In the genomic region with DNA sequence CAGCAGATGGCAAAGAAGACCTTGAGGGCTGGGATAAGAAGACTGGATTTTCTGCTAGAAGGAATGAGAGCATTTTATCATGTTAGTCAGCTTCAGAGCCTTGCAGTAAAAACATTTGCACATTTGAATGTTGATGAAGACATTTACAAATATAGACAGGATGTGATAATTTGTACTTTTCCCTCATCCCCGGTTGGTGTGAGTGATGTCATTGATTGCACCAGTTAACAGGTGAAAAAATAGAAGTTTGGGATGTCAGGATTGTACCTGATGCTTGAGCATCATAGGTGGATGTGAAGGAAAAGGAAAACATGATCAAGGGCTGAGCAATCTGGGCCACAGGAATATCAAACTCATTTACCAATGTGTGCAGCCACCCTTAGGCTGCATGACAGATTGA, we compare ENCODE assay signal across 24 cellular contexts.
"Had no signal": no experiment of that assay in that cellular context is flagged by ENCODE, and none has a peak within 500 bp of the region (broad histone marks: within the 10 kb centered on the region; RNA-seq: fewer than 3 reads in every experiment).

No MANE protein-coding gene starts in this region.

- H3K4me3 ChIP-seq: gastrocnemius medialis, lower lobe of right lung, smooth muscle cell, stomach, thoracic aorta, tibial nerve, upper lobe of left lung had no signal

- H3K4me1 ChIP-seq: gastrocnemius medialis, lower lobe of right lung, parathyroid adenoma, tibial nerve, upper lobe of left lung had no signal

- H3K36me3 ChIP-seq: gastrocnemius medialis, lower lobe of right lung, neutrophil, stomach, thoracic aorta, tibial nerve, upper lobe of left lung had no signal

- H3K27ac ChIP-seq: epithelial cell of prostate, gastrocnemius medialis, lower lobe of right lung, neutrophil, parathyroid adenoma, stomach, thoracic aorta, tibial nerve, upper lobe of left lung had no signal

- H3K27me3 ChIP-seq: neutrophil, stomach, tibial nerve, upper lobe of left lung had no signal

- ATAC-seq: esophagus mucosa; gastrocnemius medialis; left ventricle myocardium superior; lower lobe of right lung; naive thymus-derived CD8-positive, alpha-beta T cell; sciatic nerve had no signal

- DNase-seq: cortex of kidney; effector CD4-positive, alpha-beta T cell; foreskin fibroblast; gastrocnemius medialis; head of caudate nucleus; left ventricle myocardium superior; lower lobe of right lung; naive thymus-derived CD8-positive, alpha-beta T cell; stimulated activated CD4-positive, alpha-beta T cell treated with anti-CD3 and anti-CD28 coated beads, Interleukin-12 subunit alpha, Interleukin-12 subunit beta, amount 100 ng/mL, for 4 hours; stimulated activated CD4-positive, alpha-beta T cell treated with anti-CD3 and anti-CD28 coated beads, Interleukin-1b, Interleukin-23, amount 100 ng/mL, for 48 hours; stimulated activated CD4-positive, alpha-beta T cell treated with anti-CD3 and anti-CD28 coated beads, Interleukin-4, amount 100 ng/mL, for 1 hour; stimulated activated CD8-positive, alpha-beta memory T cell treated with anti-CD3 and anti-CD28 coated beads, Interleukin-4, amount 100 ng/mL, for 48 hours; stimulated activated naive CD4-positive, alpha-beta T cell treated with Interleukin-2 at 50 U/mL for 16 hours; stomach; upper lobe of left lung had no signal

- H3K4me2 ChIP-seq: smooth muscle cell had no signal

- H3K27me3 Mint-ChIP-seq: naive thymus-derived CD8-positive, alpha-beta T cell; progenitor cell of endocrine pancreas had no signal

- H3K9ac ChIP-seq: parathyroid adenoma had no signal

- H2AFZ ChIP-seq: parathyroid adenoma had no signal

- H3K27ac Mint-ChIP-seq: progenitor cell of endocrine pancreas had no signal

- H3K4me3 Mint-ChIP-seq: naive thymus-derived CD8-positive, alpha-beta T cell had no signal

- H3K9me3 ChIP-seq: gastrocnemius medialis, neutrophil had no signal
